In the genomic region with DNA sequence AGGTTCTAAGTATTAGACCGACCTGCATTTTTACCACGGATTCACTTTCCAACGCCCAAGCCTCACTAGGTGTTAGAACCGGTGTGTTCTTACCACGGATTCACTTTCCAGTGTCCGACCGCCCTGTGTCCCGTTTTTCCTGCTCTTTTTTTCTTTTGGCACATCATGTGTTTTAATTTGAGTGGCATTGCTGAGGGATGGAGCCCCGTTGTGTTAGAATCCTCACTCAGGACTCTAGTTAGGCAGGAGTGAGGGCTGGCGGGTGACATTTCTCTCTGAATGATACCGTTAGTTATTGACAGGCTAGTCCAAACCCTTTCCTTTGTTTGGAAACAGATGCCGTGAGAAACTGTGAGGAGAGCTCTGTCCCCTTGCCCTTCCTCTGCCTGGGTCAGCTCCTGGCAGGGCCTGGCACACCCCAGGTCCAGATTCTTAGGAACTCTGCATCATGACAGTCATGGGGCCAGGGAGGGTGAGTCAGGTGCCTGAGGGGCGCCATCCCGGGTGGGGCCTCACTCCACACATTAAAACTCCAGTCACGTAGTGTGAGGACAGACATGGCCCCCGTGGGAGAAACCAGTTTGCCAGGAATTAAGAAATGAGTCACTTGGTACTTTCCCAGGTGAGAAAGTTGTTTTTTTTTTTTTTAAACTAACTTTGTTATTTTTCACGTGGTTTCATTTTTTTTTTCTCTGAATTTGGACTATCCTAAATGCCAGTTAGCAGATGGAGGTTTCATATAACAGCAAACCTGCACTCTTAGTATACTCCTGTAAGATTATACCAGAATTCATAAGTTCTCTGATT, we compare ENCODE assay signal across 1 cellular context.
TF ChIP-seq lines count a peak whose summit lies in the region.

No MANE protein-coding gene starts in this region.

TF ChIP-seq in IMR-90, 13 proteins besides CTCF, POLR2A, EP300 and RAD21 (continued from another document):
- TF ChIP-seq RFX5 (IDR thresholded peaks at IDR 0.05; ENCODE audit: low read depth, low read length) (no peak), BHLHE40 (IDR thresholded peaks at IDR 0.05; ENCODE audit: low read depth, low read length) (no peak), CHD1 (IDR thresholded peaks at IDR 0.05; ENCODE audit: low read depth, low read length) (no peak), FOS (IDR thresholded peaks at IDR 0.05; ENCODE audit: low read depth, low read length) (peak; percentile 20; the same call in 1 of the 2 replicates)
TF ChIP-seq in IMR-90: peak in this region for 2.
